23 cellular contexts compared by ENCODE assay signal in the genomic region with DNA sequence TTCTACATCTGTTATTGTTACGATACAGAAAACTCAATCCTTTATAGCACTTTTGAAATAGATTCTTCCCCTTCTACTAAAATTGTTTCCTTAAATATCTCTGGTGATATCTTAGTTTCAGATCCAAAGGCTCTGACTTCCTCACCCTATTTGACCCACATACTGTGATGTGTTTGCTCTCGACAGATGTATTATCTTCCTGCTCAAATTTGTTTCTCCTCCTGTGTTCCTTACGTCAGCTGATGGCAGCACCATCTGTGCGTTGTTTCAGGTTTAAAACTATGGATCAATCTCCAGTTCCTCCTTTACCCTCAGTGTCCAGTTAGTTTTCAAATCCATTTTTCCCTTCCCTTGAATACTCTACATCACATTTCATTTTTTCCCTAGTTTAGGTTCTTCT.
A peak's percentile ranks its signal among the peaks of the same experiment; 100 is the strongest.
DNase-seq lines count a peak whose midpoint lies in the region; FAIRE-seq and TF ChIP-seq lines count a peak whose summit lies in the region.
"Had no signal": no experiment of that assay in that cellular context is flagged by ENCODE, and none has a peak within 500 bp of the region (broad histone marks: within the 10 kb centered on the region; RNA-seq: fewer than 3 reads in every experiment).

No MANE protein-coding gene starts in this region.

- peak overlapping the region in 1 of 2 donors; percentile 23 for H3K27ac ChIP-seq in tibial artery
- H3K27ac ChIP-seq: 22Rv1, C4-2B, PC-9 had no signal

- FAIRE-seq in islet of Langerhans (lab: Jason Lieb, UNC), result peak; percentile 97
- FAIRE-seq: GM12892, GM19239 had no signal

- intact Hi-C loops in tibial artery (cut with DNase I; ENCODE audit: low total_unique reads), result no loop called here

- no peak for TF ChIP-seq CTCF in tibial artery (IDR thresholded peaks at IDR 0.05)

- no peaks in the 10 kb centered on the region for H3K9me3 ChIP-seq in tibial artery

- H3K36me3 ChIP-seq in tibial artery, result no peaks in the 10 kb centered on the region

- no peaks in the 10 kb centered on the region for H3K27me3 ChIP-seq in tibial artery

- H3K4me1 ChIP-seq in tibial artery, result peaks cover 0 to 46% (median 2%) of the 10 kb centered on the region in 4 donors
- H3K4me1 ChIP-seq: Caco-2 had no signal

- H3K4me3 ChIP-seq in tibial artery, result no peak overlapping the region
- H3K4me3 ChIP-seq: PC-9 had no signal

- DNase-seq in NCI-H82 (lab: John Stamatoyannopoulos, UW), result peak; percentile 74
- no peak for DNase-seq in NCI-H82 treated with DMSO at 0.1 percent for 48 hours (lab: John Stamatoyannopoulos, UW; ENCODE audit: unreplicated experiment)
- peak; percentile 88 for DNase-seq in NCI-H1694 (lab: John Stamatoyannopoulos, UW)
- peak; percentile 72 for DNase-seq in NCI-H524 treated with DMSO at 0.1 percent for 48 hours (lab: John Stamatoyannopoulos, UW)
- no peak for DNase-seq in NOMO-1 treated with DMSO at 0.1 percent for 48 hours (lab: John Stamatoyannopoulos, UW; ENCODE audit: unreplicated experiment)
- no peak for DNase-seq in tibial artery
- DNase-seq in cortex of kidney (lab: John Stamatoyannopoulos, UW), result no peak
- DNase-seq: Caco-2; CD8-positive, alpha-beta T cell; DMS79 treated with DMSO at 0.1 percent for 48 hours; NCI-H1048; NCI-H1436; NCI-H1930; NCI-H2227 treated with DMSO at 0.1 percent for 48 hours; NCI-H748 treated with DMSO at 0.1 percent for 48 hours; NK-92 treated with Interleukin-12 subunit alpha and Interleukin-12 subunit beta, amount 100 ng/mL, for 24 hours; PC-9; Right ventricle myocardium superior had no signal

Comparison
In these comparisons a context has a peak if more than half of its experiments do, and no peak if none do; other contexts are left out.
1. DNase-seq: peak in NCI-H82 (single experiment), NCI-H1694 (single experiment) and NCI-H524 treated with DMSO at 0.1 percent for 48 hours (single experiment); none in NCI-H82 treated with DMSO at 0.1 percent for 48 hours (single experiment), NOMO-1 treated with DMSO at 0.1 percent for 48 hours (single experiment), tibial artery (0 of 2) and cortex of kidney (single experiment).